2 cellular contexts compared by ENCODE assay signal in genomic region chr3:44265815-44266214, GRCh38.
A peak's percentile ranks its signal among the peaks of the same experiment; 100 is the strongest.
TF ChIP-seq lines count a peak whose summit lies in the region.

No MANE protein-coding gene starts in this region.

TF ChIP-seq in GM23338, 12 proteins besides CTCF, POLR2A, EP300 and RAD21:
- TF ChIP-seq NANOG (IDR thresholded peaks at IDR 0.05; ENCODE audit: borderline replicate concordance) (no peak), JUNB (IDR thresholded peaks at IDR 0.05; ENCODE audit: unreplicated experiment) (no peak), CREB1 (CRISPR knock-in tag; IDR thresholded peaks at IDR 0.05; ENCODE audit: low read depth) (no peak), POLR2AphosphoS5 (IDR thresholded peaks at IDR 0.05; ENCODE audit: low read depth) (no peak), ZNF331 (CRISPR knock-in tag; IDR thresholded peaks at IDR 0.05; ENCODE audit: low read depth) (no peak)

TF ChIP-seq in K562, 482 proteins besides CTCF, POLR2A, EP300 and RAD21 (continues in another document):
- TF ChIP-seq ZNF655 (CRISPR knock-in tag; IDR thresholded peaks at IDR 0.05) (0 out of 2 replicates have a peak, but pooled peaks have one; percentile 12), CAMTA2 (CRISPR knock-in tag; conservative IDR thresholded peaks at IDR 0.05) (no peak), CHD7 (IDR thresholded peaks at IDR 0.05; ENCODE audit: low read depth, low read length) (no peak), ARID1B (IDR thresholded peaks at IDR 0.05) (0 out of 2 replicates have a peak, but pooled peaks have one; percentile 13), ESRRA (IDR thresholded peaks at IDR 0.05; ENCODE audit: borderline replicate concordance, low read depth) (peak; percentile 93), MED1 (CRISPR knock-in tag; IDR thresholded peaks at IDR 0.05; ENCODE audit: borderline replicate concordance) (no peak), MCM2 (IDR thresholded peaks at IDR 0.05; ENCODE audit: low read depth) (no peak), ZNF24 (IDR thresholded peaks at IDR 0.05) (no peak), RFX7 (CRISPR knock-in tag; IDR thresholded peaks at IDR 0.05) (no peak), ZNF282 (CRISPR knock-in tag; IDR thresholded peaks at IDR 0.05) (no peak), ZBTB33 (CRISPR knock-in tag; IDR thresholded peaks at IDR 0.05) (no peak), ETV1 (tag; conservative IDR thresholded peaks at IDR 0.05; ENCODE audit: low read depth) (0 out of 2 replicates have a peak, but pooled peaks have one; percentile 12), NR2C1 (IDR thresholded peaks at IDR 0.05) (no peak), NR2C1 (tag; IDR thresholded peaks at IDR 0.05) (0 out of 2 replicates have a peak, but pooled peaks have one; percentile 14), LARP7 (IDR thresholded peaks at IDR 0.05) (no peak), C11orf30 (IDR thresholded peaks at IDR 0.05; ENCODE audit: low read depth) (no peak), RBM39 (optimal IDR thresholded peaks at IDR 0.05; ENCODE audit: low read depth, low read length) (no peak), NCOA1 (IDR thresholded peaks at IDR 0.05; ENCODE audit: low read depth) (no peak), ELF1 (tag; IDR thresholded peaks at IDR 0.05) (peak; percentile 52; the same call in 1 of the 2 replicates), SNRNP70 (optimal IDR thresholded peaks at IDR 0.05; ENCODE audit: low read depth, low read length) (no peak), ZBTB5 (IDR thresholded peaks at IDR 0.05) (no peak), SAFB2 (IDR thresholded peaks at IDR 0.05; ENCODE audit: borderline replicate concordance, low read depth, low read length, severe bottlenecking) (no peak), SPI1 (IDR thresholded peaks at IDR 0.05; ENCODE audit: borderline replicate concordance, low read depth, low read length) (peak; percentile 48; the same call in 1 of the 2 replicates), ARNT (IDR thresholded peaks at IDR 0.05) (0 out of 4 replicates have a peak, but pooled peaks of 1 of the 2 experiments have one; percentile 26), ZNF354B (CRISPR knock-in tag; IDR thresholded peaks at IDR 0.05) (no peak), MIER1 (IDR thresholded peaks at IDR 0.05; ENCODE audit: low read depth) (no peak), SRSF3 (IDR thresholded peaks at IDR 0.05; ENCODE audit: insufficient read depth, low read length) (no peak), ZHX1 (conservative IDR thresholded peaks at IDR 0.05; ENCODE audit: low read length) (no peak), ZNF511 (CRISPR knock-in tag; IDR thresholded peaks at IDR 0.05) (no peak), ZNF165 (CRISPR knock-in tag; IDR thresholded peaks at IDR 0.05; ENCODE audit: borderline replicate concordance) (no peak), ZNF436 (CRISPR knock-in tag; IDR thresholded peaks at IDR 0.05) (no peak), IRF1 (CRISPR knock-in tag; IDR thresholded peaks at IDR 0.05; ENCODE audit: borderline replicate concordance) (no peak), HMBOX1 (IDR thresholded peaks at IDR 0.05) (0 out of 2 replicates have a peak, but pooled peaks have one; percentile 38), TAF9B (IDR thresholded peaks at IDR 0.05; ENCODE audit: partially characterized antibody) (no peak), ZBTB17 (CRISPR knock-in tag; IDR thresholded peaks at IDR 0.05) (no peak), HLTF (IDR thresholded peaks at IDR 0.05) (no peak), NR2F6 (CRISPR knock-in tag; IDR thresholded peaks at IDR 0.05) (no peak), NCOA2 (IDR thresholded peaks at IDR 0.05; ENCODE audit: partially characterized antibody in 2 of 2) (no peak), PRMT5 (CRISPR knock-in tag; IDR thresholded peaks at IDR 0.05) (no peak), GABPA (tag; conservative IDR thresholded peaks at IDR 0.05; ENCODE audit: low read depth) (peak; percentile 66)
